ENCODE assay signal across 29 cellular contexts in genomic region chr19:8337728-8338127, GRCh38. TPM values are rescaled to one million over a fixed set of nuclear protein-coding genes. Genes with fewer than 3 reads are reported as not detected.
"Had no signal": no experiment of that assay in that cellular context is flagged by ENCODE, and none has a peak within 500 bp of the region (broad histone marks: within the 10 kb centered on the region; RNA-seq: fewer than 3 reads in every experiment).

No MANE protein-coding gene starts in this region.

- H3K27ac Mint-ChIP-seq: activated B cell treated with CpG ODN at 0.5 μM for 24 hours; activated CD8-positive, alpha-beta T cell treated with anti-CD3 and anti-CD28 coated beads for 36 hours; activated naive CD4-positive, alpha-beta T cell treated with anti-CD3 and anti-CD28 coated beads, Interleukin-2, amount 50 U/mL, for 24 hours; activated naive CD8-positive, alpha-beta T cell treated with anti-CD3 and anti-CD28 coated beads, Interleukin-2, amount 50 U/mL, for 24 hours; activated T-helper 17 cell treated with anti-CD3 and anti-CD28 coated beads, Interleukin-2, amount 50 U/mL, for 72 hours; dendritic cell treated with granulocyte-macrophage colony-stimulating factor and Interleukin-4, amounts not matched to agents 40 ng/mL and 50 ng/mL, for 4 days; mesothelial cell of epicardium; naive thymus-derived CD4-positive, alpha-beta T cell; progenitor cell of endocrine pancreas; stimulated activated effector memory CD8-positive, alpha-beta T cell treated with anti-CD3 and anti-CD28 coated beads, Interleukin-12 subunit alpha, Interleukin-12 subunit beta, amount 100 ng/mL, for 72 hours; T-helper 2 cell treated with Interferon-gamma antibody and Interleukin-4, amounts not matched to agents 5 μg/mL and 100 μg/mL, for 36 hours had no signal

- H3K4me3 ChIP-seq: esophagus squamous epithelium, hepatocyte, ovary, right lobe of liver, skin epidermis, stomach, suprapubic skin, tibial artery had no signal

- H3K9me3 Mint-ChIP-seq: activated B cell treated with CpG ODN at 0.5 μM for 24 hours; activated CD8-positive, alpha-beta T cell treated with anti-CD3 and anti-CD28 coated beads for 36 hours; activated naive CD4-positive, alpha-beta T cell treated with anti-CD3 and anti-CD28 coated beads, Interleukin-2, amount 50 U/mL, for 24 hours; activated naive CD8-positive, alpha-beta T cell treated with anti-CD3 and anti-CD28 coated beads, Interleukin-2, amount 50 U/mL, for 24 hours; activated T-cell treated with anti-CD3 and anti-CD28 coated beads, Interleukin-2, amount 50 U/mL, for 4 hours; activated T-helper 17 cell treated with anti-CD3 and anti-CD28 coated beads, Interleukin-2, amount 50 U/mL, for 72 hours; dendritic cell treated with granulocyte-macrophage colony-stimulating factor and Interleukin-4, amounts not matched to agents 40 ng/mL and 50 ng/mL, for 4 days; mesothelial cell of epicardium; naive thymus-derived CD4-positive, alpha-beta T cell; stimulated activated effector memory CD8-positive, alpha-beta T cell treated with anti-CD3 and anti-CD28 coated beads, Interleukin-12 subunit alpha, Interleukin-12 subunit beta, amount 100 ng/mL, for 72 hours; T-helper 2 cell treated with Interferon-gamma antibody and Interleukin-4, amounts not matched to agents 5 μg/mL and 100 μg/mL, for 36 hours had no signal

- H3K27ac ChIP-seq: epithelial cell of prostate, hepatocyte, ovary, right lobe of liver, skin epidermis, stomach, suprapubic skin, tibial artery had no signal

- DNase-seq: activated B cell treated with CpG ODN at 0.5 μM for 24 hours; activated CD4-positive, alpha-beta T cell treated with anti-CD3 and anti-CD28 coated beads, Interleukin-2, amount 50 U/mL, for 1 hour; activated CD8-positive, alpha-beta T cell treated with anti-CD3 and anti-CD28 coated beads for 36 hours; activated gamma-delta T cell treated with Interleukin-2 at 50 U/mL for 16 hours; activated naive CD8-positive, alpha-beta T cell treated with anti-CD3 and anti-CD28 coated beads, Interleukin-2, amount 50 U/mL, for 24 hours; activated T-cell treated with anti-CD3 and anti-CD28 coated beads, Interleukin-2, amount 50 U/mL, for 4 hours; amygdala; central memory CD4-positive, alpha-beta T cell; esophagus squamous epithelium; foreskin melanocyte; islet precursor cell; naive thymus-derived CD4-positive, alpha-beta T cell; ovary; right lobe of liver; stimulated activated CD4-positive, alpha-beta T cell treated with anti-CD3 and anti-CD28 coated beads, Interleukin-4, amount 100 ng/mL, for 24 hours; stomach; T-helper 1 cell; tibial artery had no signal

- H3K36me3 Mint-ChIP-seq: activated naive CD4-positive, alpha-beta T cell treated with anti-CD3 and anti-CD28 coated beads, Interleukin-2, amount 50 U/mL, for 24 hours; mesothelial cell of epicardium; naive thymus-derived CD4-positive, alpha-beta T cell; stimulated activated effector memory CD8-positive, alpha-beta T cell treated with anti-CD3 and anti-CD28 coated beads, Interleukin-12 subunit alpha, Interleukin-12 subunit beta, amount 100 ng/mL, for 72 hours had no signal

- H3K4me1 Mint-ChIP-seq: activated T-helper 17 cell treated with anti-CD3 and anti-CD28 coated beads, Interleukin-2, amount 50 U/mL, for 72 hours; mesothelial cell of epicardium had no signal

- H3K36me3 ChIP-seq: esophagus squamous epithelium, ovary, right lobe of liver, stomach, suprapubic skin had no signal

- ATAC-seq: activated CD8-positive, alpha-beta T cell treated with anti-CD3 and anti-CD28 coated beads for 36 hours; activated naive CD8-positive, alpha-beta T cell treated with anti-CD3 and anti-CD28 coated beads, Interleukin-2, amount 50 U/mL, for 24 hours; activated T-cell treated with anti-CD3 and anti-CD28 coated beads, Interleukin-2, amount 50 U/mL, for 4 hours; activated T-helper 17 cell treated with anti-CD3 and anti-CD28 coated beads, Interleukin-2, amount 50 U/mL, for 72 hours; naive thymus-derived CD4-positive, alpha-beta T cell; right lobe of liver; stimulated activated effector memory CD8-positive, alpha-beta T cell treated with anti-CD3 and anti-CD28 coated beads, Interleukin-12 subunit alpha, Interleukin-12 subunit beta, amount 100 ng/mL, for 72 hours had no signal

- H3K4me3 Mint-ChIP-seq: activated B cell treated with CpG ODN at 0.5 μM for 24 hours; activated CD8-positive, alpha-beta T cell treated with anti-CD3 and anti-CD28 coated beads for 36 hours; activated naive CD4-positive, alpha-beta T cell treated with anti-CD3 and anti-CD28 coated beads, Interleukin-2, amount 50 U/mL, for 24 hours; activated naive CD8-positive, alpha-beta T cell treated with anti-CD3 and anti-CD28 coated beads, Interleukin-2, amount 50 U/mL, for 24 hours; activated T-cell treated with anti-CD3 and anti-CD28 coated beads, Interleukin-2, amount 50 U/mL, for 4 hours; activated T-helper 17 cell treated with anti-CD3 and anti-CD28 coated beads, Interleukin-2, amount 50 U/mL, for 72 hours; dendritic cell treated with granulocyte-macrophage colony-stimulating factor and Interleukin-4, amounts not matched to agents 40 ng/mL and 50 ng/mL, for 4 days; mesothelial cell of epicardium; stimulated activated effector memory CD8-positive, alpha-beta T cell treated with anti-CD3 and anti-CD28 coated beads, Interleukin-12 subunit alpha, Interleukin-12 subunit beta, amount 100 ng/mL, for 72 hours; T-helper 2 cell treated with Interferon-gamma antibody and Interleukin-4, amounts not matched to agents 5 μg/mL and 100 μg/mL, for 36 hours had no signal

- H3K9me3 ChIP-seq: esophagus squamous epithelium, ovary, right lobe of liver, stomach, suprapubic skin, tibial artery had no signal

RNA-seq across cellular contexts. Expression of gene ANGPTL4, which starts 26.2 kb away (rescaled TPM):
- total RNA-seq: activated B cell treated with CpG ODN at 0.5 μM for 24 hours had no signal
